28 cellular contexts compared by ENCODE assay signal in genomic region chr2:121886059-121886458, GRCh38.
DNase-seq lines count a peak whose midpoint lies in the region; FAIRE-seq and TF ChIP-seq lines count a peak whose summit lies in the region.
"Had no signal": no experiment of that assay in that cellular context is flagged by ENCODE, and none has a peak within 500 bp of the region (broad histone marks: within the 10 kb centered on the region; RNA-seq: fewer than 3 reads in every experiment).

No MANE protein-coding gene starts in this region.

- H3K9me3 Mint-ChIP-seq in neural progenitor cell, result peaks cover under 1% of the 10 kb centered on the region
- H3K9me3 Mint-ChIP-seq: CD4-positive, alpha-beta T cell; CD8-positive, alpha-beta memory T cell; HFFc6 had no signal

- CTCF ChIA-PET in HEK293 (lab: Yijun Ruan, JAX) (interaction anchor here (0.6 to 1.0 kb wide), 2 partner anchors 12 to 24 kb away, joined by 3 to 4 read pairs; no protein-coding TSS in a partner anchor), HEK293T (lab: Yijun Ruan, JAX) (interaction anchor here (1.5 to 1.6 kb wide), 2 partner anchors 12 to 16 kb away, joined by 3 to 5 read pairs; no protein-coding TSS in a partner anchor)

- H3K4me1 ChIP-seq in HEK293 (ENCODE audit: control insufficient read depth, insufficient read depth, low read length) (no peaks in the 10 kb centered on the region), neural progenitor cell (peaks cover 6% of the 10 kb centered on the region)
- H3K4me1 ChIP-seq: A549, BE2C had no signal

- no peak overlapping the region for H3K4me2 ChIP-seq in neural progenitor cell
- H3K4me2 ChIP-seq: A549; BLaER1 treated with 17β-estradiol and CSF1 and Interleukin-3, amounts not matched to agents 10 nM and 100 nM had no signal

- TF ChIP-seq CTCF in HEK293 (tag by site-specific recombination; IDR thresholded peaks at IDR 0.05), result no peak
- TF ChIP-seq CTCF in bronchial epithelial cell (IDR thresholded peaks at IDR 0.05; ENCODE audit: insufficient read depth, low read length, severe bottlenecking), result no peak
- TF ChIP-seq CTCF in neural progenitor cell (IDR thresholded peaks at IDR 0.05), result no peak

- H3K79me2 ChIP-seq in neural progenitor cell (ENCODE audit: low read depth), result no peaks in the 10 kb centered on the region

- DNase-seq in OCI-M1 (lab: John Stamatoyannopoulos, UW) (peak; percentile 80), bronchial epithelial cell (ENCODE audit: low read depth) (no peak), neural progenitor cell (ENCODE audit: low spot score) (no peak), GM19239 (ENCODE audit: insufficient read length, low spot score) (no peak), HEK293T (ENCODE audit: extremely low spot score) (no peak), DMS79 treated with DMSO at 0.1 percent for 48 hours (lab: John Stamatoyannopoulos, UW) (no peak)
- no peak for DNase-seq in activated naive CD4-positive, alpha-beta T cell (lab: John Stamatoyannopoulos, UW)
- DNase-seq: 8988T; ACHN; AML-193; BE2C; CD4-positive, alpha-beta T cell; CD8-positive, alpha-beta memory T cell; DMS 273 treated with DMSO at 0.1 percent for 48 hours; DMS79; GF-D8; GM23248; H7; HCEC 1CT; HFFc6 had no signal

- H3K36me3 ChIP-seq in HEK293 (ENCODE audit: control insufficient read depth in 2 of 2, insufficient read depth in 1 of 2, low read length in 2 of 2), result no peaks in the 10 kb centered on the region
- no peaks in the 10 kb centered on the region for H3K36me3 ChIP-seq in bronchial epithelial cell (ENCODE audit: control insufficient read depth, insufficient read depth, low read length)
- H3K36me3 ChIP-seq in neural progenitor cell, result no peaks in the 10 kb centered on the region
- H3K36me3 ChIP-seq: BE2C; BLaER1 treated with 17β-estradiol and CSF1 and Interleukin-3, amounts not matched to agents 10 nM and 100 nM had no signal

- H3K4me3 ChIP-seq in HEK293 (ENCODE audit: low read depth, low read length) (no peak overlapping the region), bronchial epithelial cell (ENCODE audit: low read depth, low read length) (no peak overlapping the region), neural progenitor cell (no peak overlapping the region)
- H3K4me3 ChIP-seq: A549; BLaER1 treated with 17β-estradiol and CSF1 and Interleukin-3, amounts not matched to agents 10 nM and 100 nM; GM23248 had no signal

- H4K20me1 ChIP-seq in neural progenitor cell (ENCODE audit: low read depth), result no peaks in the 10 kb centered on the region
- H4K20me1 ChIP-seq: BLaER1 treated with 17β-estradiol and CSF1 and Interleukin-3, amounts not matched to agents 10 nM and 100 nM had no signal

- H3K4me1 Mint-ChIP-seq in neural progenitor cell, result peaks cover 15% of the 10 kb centered on the region
- H3K4me1 Mint-ChIP-seq: CD8-positive, alpha-beta memory T cell had no signal

- H3K36me3 Mint-ChIP-seq in neural progenitor cell, result peaks cover 2% of the 10 kb centered on the region
- H3K36me3 Mint-ChIP-seq: CD14-positive monocyte; CD8-positive, alpha-beta memory T cell had no signal

- H3K9me3 ChIP-seq in HEK293 (ENCODE audit: control insufficient read depth, insufficient read depth, low read depth, low read length) (no peaks in the 10 kb centered on the region), neural progenitor cell (ENCODE audit: low read depth) (no peaks in the 10 kb centered on the region)
- H3K9me3 ChIP-seq: A549, BE2C had no signal

- H2AFZ ChIP-seq in neural progenitor cell (replicated peaks), result no peak overlapping the region
- H2AFZ ChIP-seq: GM23248 had no signal

- POLR2A ChIA-PET in HEK293 (lab: Yijun Ruan, JAX), result no interaction called here
- POLR2A ChIA-PET in HEK293T (lab: Yijun Ruan, JAX), result no interaction called here

- no peaks in the 10 kb centered on the region for H3K27me3 ChIP-seq in bronchial epithelial cell (ENCODE audit: control insufficient read depth, insufficient read depth, low read length)
- H3K27me3 ChIP-seq in neural progenitor cell, result no peaks in the 10 kb centered on the region
- H3K27me3 ChIP-seq: BE2C; BLaER1 treated with 17β-estradiol and CSF1 and Interleukin-3, amounts not matched to agents 10 nM and 100 nM had no signal

- H3K27ac ChIP-seq in HEK293 (ENCODE audit: extremely low read depth, low read depth, low read length), result no peak overlapping the region
- no peak overlapping the region for H3K27ac ChIP-seq in neural progenitor cell
- H3K27ac ChIP-seq: A549; BLaER1 treated with 17β-estradiol and CSF1 and Interleukin-3, amounts not matched to agents 10 nM and 100 nM; GM23248 had no signal

- H3F3A ChIP-seq in neural progenitor cell (ENCODE audit: low read depth), result no peaks in the 10 kb centered on the region

- H3K9ac ChIP-seq in neural progenitor cell, result no peak overlapping the region
- H3K9ac ChIP-seq: BLaER1 treated with 17β-estradiol and CSF1 and Interleukin-3, amounts not matched to agents 10 nM and 100 nM; GM23248 had no signal

- H3K27ac Mint-ChIP-seq in neural progenitor cell, result peak overlapping the region; percentile 28
- H3K27ac Mint-ChIP-seq: CD4-positive, alpha-beta T cell; CD8-positive, alpha-beta memory T cell; HFFc6 had no signal

- H3K4me3 Mint-ChIP-seq in neural progenitor cell, result no peak overlapping the region
- H3K4me3 Mint-ChIP-seq: CD14-positive monocyte; CD4-positive, alpha-beta T cell; CD8-positive, alpha-beta memory T cell; HFFc6 had no signal

- H3K27me3 Mint-ChIP-seq in neural progenitor cell (ENCODE audit: insufficient read depth, low read depth), result peaks cover 11% of the 10 kb centered on the region

- FAIRE-seq in bronchial epithelial cell (lab: Jason Lieb, UNC) (peak; percentile 91), GM19239 (lab: Jason Lieb, UNC) (no peak)
- FAIRE-seq: A549, D721Med, GM12891, GM18507, H1 had no signal

TF ChIP-seq in HEK293, 187 proteins besides CTCF, POLR2A, EP300 and RAD21:
- TF ChIP-seq MEIS1 (CRISPR knock-in tag; IDR thresholded peaks at IDR 0.05; ENCODE audit: borderline replicate concordance) (no peak), ZFHX2 (tag by site-specific recombination; conservative IDR thresholded peaks at IDR 0.05) (peak; percentile 40; the same call in 1 of the 2 replicates)

TF ChIP-seq in HEK293T, 16 proteins besides CTCF, POLR2A, EP300 and RAD21:
- TF ChIP-seq FOXA1 (IDR thresholded peaks at IDR 0.05) (no peak), SUZ12 (IDR thresholded peaks at IDR 0.05) (no peak), BHLHE40 (IDR thresholded peaks at IDR 0.05; ENCODE audit: borderline replicate concordance) (no peak), ARNT (IDR thresholded peaks at IDR 0.05) (no peak), CTBP1 (IDR thresholded peaks at IDR 0.05; ENCODE audit: borderline replicate concordance) (no peak), LEF1 (IDR thresholded peaks at IDR 0.05; ENCODE audit: borderline replicate concordance) (no peak), NFRKB (IDR thresholded peaks at IDR 0.05) (no peak), ELF4 (IDR thresholded peaks at IDR 0.05) (no peak), TARDBP (IDR thresholded peaks at IDR 0.05) (no peak), FOXK2 (IDR thresholded peaks at IDR 0.05) (no peak), HDGF (IDR thresholded peaks at IDR 0.05; ENCODE audit: borderline replicate concordance) (no peak), SP1 (IDR thresholded peaks at IDR 0.05) (no peak), ZNF384 (IDR thresholded peaks at IDR 0.05) (no peak), PKNOX1 (IDR thresholded peaks at IDR 0.05) (no peak), L3MBTL2 (conservative IDR thresholded peaks at IDR 0.05) (no peak), FOXM1 (IDR thresholded peaks at IDR 0.05; ENCODE audit: borderline replicate concordance) (no peak)
